Comparison of ENCODE assay signal across 9 cellular contexts in the genomic region with DNA sequence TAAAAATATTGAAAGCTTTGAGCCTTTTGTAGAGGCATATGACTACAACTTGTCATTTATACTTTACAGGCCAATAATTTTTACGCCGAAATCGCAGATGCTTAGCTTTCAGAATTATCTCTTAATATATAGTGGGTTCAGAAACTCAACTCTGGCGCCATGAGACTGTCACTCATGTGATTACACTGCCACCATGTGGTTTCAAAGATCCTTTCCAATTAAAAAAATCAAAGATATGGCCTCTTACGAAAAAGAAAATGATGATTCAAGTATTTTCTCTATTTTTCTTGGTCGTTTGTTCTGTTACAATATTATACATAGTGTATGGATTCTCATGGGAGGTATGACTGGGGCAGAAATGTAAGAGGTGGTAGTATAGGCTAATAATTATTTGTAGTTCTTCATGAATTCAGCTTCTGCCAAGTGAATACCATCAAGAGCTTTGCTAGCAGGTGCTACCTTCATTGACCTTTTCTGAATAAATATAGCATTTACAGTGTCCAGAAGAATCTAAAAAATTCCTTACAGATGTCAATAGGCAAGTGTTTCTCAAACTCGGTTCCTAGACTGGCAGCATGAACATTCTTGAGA.
DNase-seq lines count a peak whose midpoint lies in the region; ATAC-seq, FAIRE-seq and TF ChIP-seq lines count a peak whose summit lies in the region.
"Had no signal": no experiment of that assay in that cellular context is flagged by ENCODE, and none has a peak within 500 bp of the region (broad histone marks: within the 10 kb centered on the region; RNA-seq: fewer than 3 reads in every experiment).

No MANE protein-coding gene starts in this region.

- H4K20me1 ChIP-seq in HepG2 (ENCODE audit: insufficient read depth, low read length): no peaks in the 10 kb centered on the region

- peaks cover 6% of the 10 kb centered on the region for H3K4me1 Mint-ChIP-seq in brain
- no peaks in the 10 kb centered on the region for H3K4me1 Mint-ChIP-seq in activated naive CD4-positive, alpha-beta T cell treated with anti-CD3 and anti-CD28 coated beads, Interleukin-2, amount 10 ng/mL, durations not matched to agents 7 days and 5 days

- CTCF ChIA-PET in HepG2 (lab: Yijun Ruan, JAX; ENCODE audit: low intra/inter-chr PET ratio, low total read pairs): interaction anchor here (0.9 to 3.9 kb wide), 3 partner anchors 17 to 636 kb away, joined by 3 to 17 read pairs (median 13); no protein-coding TSS in a partner anchor
- CTCF ChIA-PET in activated naive CD4-positive, alpha-beta T cell treated with anti-CD3 and anti-CD28 coated beads, Interleukin-2, amount 10 ng/mL, durations not matched to agents 7 days and 5 days (lab: Charles Lee): interaction anchor here (0.9 to 3.0 kb wide), 3 partner anchors 45 to 642 kb away, joined by 3 to 21 read pairs (median 3); no protein-coding TSS in a partner anchor

- no peak for TF ChIP-seq EP300 in HepG2 (IDR thresholded peaks at IDR 0.05; ENCODE audit: low read depth in 2 of 2, low read length in 2 of 2)
- TF ChIP-seq EP300 in HepG2 (CRISPR knock-in tag; IDR thresholded peaks at IDR 0.05; ENCODE audit: borderline replicate concordance): no peak

- BruUV-seq in HepG2 (replicated peaks; lab: Mats Ljungman, UMichigan): no TSS peak

- no peaks in the 10 kb centered on the region for H3K79me2 ChIP-seq in HepG2 (ENCODE audit: insufficient read depth, low read length)

- H3K27me3 ChIP-seq in heart right ventricle (peaks cover 0 to 20% (median 5%) of the 10 kb centered on the region in 7 donors), right cardiac atrium (ENCODE audit: control insufficient read depth, insufficient read depth) (no peaks in the 10 kb centered on the region), HepG2 (ENCODE audit: control insufficient read depth in 1 of 2, insufficient read depth in 2 of 2, low read length in 2 of 2) (peaks cover 0 to 4% of the 10 kb centered on the region in 2 experiments; a peak in 1 of 5 replicates)

- H3K27ac ChIP-seq in heart right ventricle: no peak overlapping the region
- no peak overlapping the region for H3K27ac ChIP-seq in right cardiac atrium (ENCODE audit: low read length)
- H3K27ac ChIP-seq in HepG2 (ENCODE audit: extremely low read length, insufficient read depth, low read length): no peak overlapping the region

- peaks cover 0 to 7% (median 0%) of the 10 kb centered on the region in 9 donors for H3K4me1 ChIP-seq in heart right ventricle
- no peaks in the 10 kb centered on the region for H3K4me1 ChIP-seq in right cardiac atrium (ENCODE audit: control insufficient read depth, insufficient read depth, low read length)
- peaks cover 9% of the 10 kb centered on the region for H3K4me1 ChIP-seq in HepG2 (ENCODE audit: insufficient read depth, low read length)

- TF ChIP-seq CTCF in heart right ventricle (IDR thresholded peaks at IDR 0.05) (peak; percentile 47 to 81 (median 66)), brain (conservative IDR thresholded peaks at IDR 0.05) (peak; percentile 87 to 94), HepG2 (CRISPR knock-in tag; IDR thresholded peaks at IDR 0.05) (peak; percentile 64)

- H3K9ac ChIP-seq in HepG2 (ENCODE audit: insufficient read depth, low read depth, low read length): no peak overlapping the region

- H3K36me3 Mint-ChIP-seq in brain: peaks cover 3% of the 10 kb centered on the region
- no peaks in the 10 kb centered on the region for H3K36me3 Mint-ChIP-seq in activated naive CD4-positive, alpha-beta T cell treated with anti-CD3 and anti-CD28 coated beads, Interleukin-2, amount 10 ng/mL, durations not matched to agents 7 days and 5 days

- TF ChIP-seq POLR2A in HepG2 (IDR thresholded peaks at IDR 0.05; ENCODE audit: insufficient read depth in 1 of 2, low read depth in 2 of 2, low read length in 2 of 2): no peak

- TF ChIP-seq RAD21 in HepG2 (CRISPR knock-in tag; IDR thresholded peaks at IDR 0.05): 0 out of 2 replicates have a peak, but pooled peaks have one; percentile 32

- intact Hi-C loops in heart right ventricle (cut with DNase I): loop anchor here in 9 of 10 donors (2.0 to 10.0 kb wide), 9 partner anchors 223 to 800 kb away; no protein-coding TSS in a partner anchor
- intact Hi-C loops in right cardiac atrium (cut with DNase I): loop anchor here (5.0 to 10.0 kb wide), 3 partner anchors 333 to 635 kb away; no protein-coding TSS in a partner anchor
- intact Hi-C loops in HepG2 (cut with micrococcal nuclease; ENCODE audit: unreplicated experiment): loop anchor here (1.0 to 5.0 kb wide), 4 partner anchors 227 to 800 kb away; no protein-coding TSS in a partner anchor

- no peak for FAIRE-seq in HepG2 (lab: Jason Lieb, UNC)

- POLR2A ChIA-PET in HepG2 (lab: Yijun Ruan, JAX): no interaction called here

- peak in 1 of 2 donors; percentile 8 for DNase-seq in heart right ventricle
- DNase-seq in right cardiac atrium: no peak
- peak; percentile 13 for DNase-seq in NCI-H2171 (lab: John Stamatoyannopoulos, UW)
- DNase-seq in HepG2 (ENCODE audit: low spot score): no peak
- DNase-seq in activated naive CD4-positive, alpha-beta T cell treated with anti-CD3 and anti-CD28 coated beads, Interleukin-2, amount 10 ng/mL, durations not matched to agents 7 days and 5 days: no peak

- H3K4me3 Mint-ChIP-seq in brain: peak overlapping the region in 4 of 5 experiments; percentile 33 to 52 (median 37)
- H3K4me3 Mint-ChIP-seq in activated naive CD4-positive, alpha-beta T cell treated with anti-CD3 and anti-CD28 coated beads, Interleukin-2, amount 10 ng/mL, durations not matched to agents 7 days and 5 days: no peak overlapping the region
- H3K4me3 Mint-ChIP-seq: dendritic cell treated with granulocyte-macrophage colony-stimulating factor and Interleukin-4, amounts not matched to agents 40 ng/mL and 50 ng/mL, for 4 days had no signal

- in situ Hi-C loops in HepG2 (cut with HindIII; ENCODE audit: extremely low pct_ligation_motif_present, low pct_unique_long_range_greater_than_20kb): loop anchor here (5.0 kb wide), 2 partner anchors 335 to 635 kb away; no protein-coding TSS in a partner anchor

- peaks cover 0 to 7% (median 0%) of the 10 kb centered on the region in 5 experiments for H3K9me3 Mint-ChIP-seq in brain
- H3K9me3 Mint-ChIP-seq in activated naive CD4-positive, alpha-beta T cell treated with anti-CD3 and anti-CD28 coated beads, Interleukin-2, amount 10 ng/mL, durations not matched to agents 7 days and 5 days: no peaks in the 10 kb centered on the region
- H3K9me3 Mint-ChIP-seq: dendritic cell treated with granulocyte-macrophage colony-stimulating factor and Interleukin-4, amounts not matched to agents 40 ng/mL and 50 ng/mL, for 4 days had no signal

- H3K9me3 ChIP-seq in heart right ventricle (peaks cover 0 to 3% (median 0%) of the 10 kb centered on the region in 11 donors), right cardiac atrium (ENCODE audit: control insufficient read depth, low read length) (no peaks in the 10 kb centered on the region), HepG2 (ENCODE audit: low read length) (peaks cover 15% of the 10 kb centered on the region)

- H3K4me2 ChIP-seq in HepG2 (ENCODE audit: low read depth, low read length): peak overlapping the region; percentile 54

- WGBS in heart right ventricle, 2 donors: 11 to 15% methylated on average over 7 of the region's 7 CpGs
- 12% methylated on average over 7 of the region's 7 CpGs for WGBS in right cardiac atrium
- 3% methylated on average over 7 of the region's 7 CpGs for WGBS in HepG2 (ENCODE audit: low lambda C conversion rate)

- no peaks in the 10 kb centered on the region for H3K36me3 ChIP-seq in heart right ventricle
- H3K36me3 ChIP-seq in HepG2 (replicated peaks in 1 of 2; ENCODE audit: control insufficient read depth in 1 of 2, insufficient read depth in 2 of 2, low read length in 2 of 2): no peaks in the 10 kb centered on the region

- H2AFZ ChIP-seq in HepG2 (ENCODE audit: low read length): peak overlapping the region; percentile 37

- peak in 1 of 8 donors; percentile 50 for ATAC-seq in heart right ventricle
- ATAC-seq in right cardiac atrium: no peak
- peak; percentile 73 for ATAC-seq in HG02798 (IDR thresholded peaks at IDR 0.05; ENCODE audit: poor library complexity, unreplicated experiment)
- ATAC-seq in HepG2: peak; percentile 65
- no peak for ATAC-seq in HG03025 (IDR thresholded peaks at IDR 0.05; ENCODE audit: low FRiP score, unreplicated experiment)

- no peak overlapping the region for H3K4me3 ChIP-seq in heart right ventricle
- H3K4me3 ChIP-seq in right cardiac atrium (ENCODE audit: low read length): no peak overlapping the region
- no peak overlapping the region; a peak in 1 of 6 replicates for H3K4me3 ChIP-seq in HepG2 (replicated peaks in 1 of 3; ENCODE audit: insufficient read depth in 1 of 3, low read depth in 2 of 3, low read length in 3 of 3)

- H3K27me3 Mint-ChIP-seq in brain: peaks cover 13% of the 10 kb centered on the region
- H3K27me3 Mint-ChIP-seq in activated naive CD4-positive, alpha-beta T cell treated with anti-CD3 and anti-CD28 coated beads, Interleukin-2, amount 10 ng/mL, durations not matched to agents 7 days and 5 days: peaks cover 7% of the 10 kb centered on the region
- H3K27me3 Mint-ChIP-seq: dendritic cell treated with granulocyte-macrophage colony-stimulating factor and Interleukin-4, amounts not matched to agents 40 ng/mL and 50 ng/mL, for 4 days had no signal

- peak overlapping the region in 3 of 5 experiments; percentile 22 to 66 (median 29) for H3K27ac Mint-ChIP-seq in brain
- no peak overlapping the region for H3K27ac Mint-ChIP-seq in activated naive CD4-positive, alpha-beta T cell treated with anti-CD3 and anti-CD28 coated beads, Interleukin-2, amount 10 ng/mL, durations not matched to agents 7 days and 5 days
- H3K27ac Mint-ChIP-seq: dendritic cell treated with granulocyte-macrophage colony-stimulating factor and Interleukin-4, amounts not matched to agents 40 ng/mL and 50 ng/mL, for 4 days had no signal

TF ChIP-seq in HepG2, 621 proteins besides CTCF, POLR2A, EP300 and RAD21 (continues in another document):
- no peak for TF ChIP-seq RNF2 (conservative IDR thresholded peaks at IDR 0.05; ENCODE audit: low read depth)
- TF ChIP-seq, protein P1, sequence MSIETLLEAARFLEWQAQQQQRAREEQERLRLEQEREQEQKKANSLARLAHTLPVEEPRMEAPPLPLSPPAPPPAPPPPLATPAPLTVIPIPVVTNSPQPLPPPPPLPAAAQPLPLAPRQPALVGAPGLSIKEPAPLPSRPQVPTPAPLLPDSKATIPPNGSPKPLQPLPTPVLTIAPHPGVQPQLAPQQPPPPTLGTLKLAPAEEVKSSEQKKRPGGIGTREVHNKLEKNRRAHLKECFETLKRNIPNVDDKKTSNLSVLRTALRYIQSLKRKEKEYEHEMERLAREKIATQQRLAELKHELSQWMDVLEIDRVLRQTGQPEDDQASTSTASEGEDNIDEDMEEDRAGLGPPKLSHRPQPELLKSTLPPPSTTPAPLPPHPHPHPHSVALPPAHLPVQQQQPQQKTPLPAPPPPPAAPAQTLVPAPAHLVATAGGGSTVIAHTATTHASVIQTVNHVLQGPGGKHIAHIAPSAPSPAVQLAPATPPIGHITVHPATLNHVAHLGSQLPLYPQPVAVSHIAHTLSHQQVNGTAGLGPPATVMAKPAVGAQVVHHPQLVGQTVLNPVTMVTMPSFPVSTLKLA (IDR thresholded peaks at IDR 0.05): peak; percentile 49; the same call in 1 of the 2 replicates
- no peak for TF ChIP-seq GPN1 (CRISPR knock-in tag; IDR thresholded peaks at IDR 0.05; ENCODE audit: borderline replicate concordance)
- no peak for TF ChIP-seq ZNF720 (CRISPR knock-in tag; IDR thresholded peaks at IDR 0.05)

Comparison
In these comparisons a context has a peak if more than half of its experiments do, and no peak if none do; other contexts are left out.
1. ATAC-seq: peak in HG02798 (single experiment) and HepG2 (single experiment); none in right cardiac atrium (0 of 2) and HG03025 (single experiment).
2. Peak in every context shown above with its lines, with median percentiles within 50 percentile points of each other: CTCF ChIP-seq.